Comparison of ENCODE assay signal across 12 cellular contexts in genomic region chr6:14079433-14079832, GRCh38. TPM values are rescaled to one million over a fixed set of nuclear protein-coding genes. Genes with fewer than 3 reads are reported as not detected.
DNase-seq lines count a peak whose midpoint lies in the region; ATAC-seq lines count a peak whose summit lies in the region.
"Had no signal": no experiment of that assay in that cellular context is flagged by ENCODE, and none has a peak within 500 bp of the region (broad histone marks: within the 10 kb centered on the region; RNA-seq: fewer than 3 reads in every experiment).

No MANE protein-coding gene starts in this region.

- H3K4me3 ChIP-seq in right cardiac atrium (ENCODE audit: low read length) = no peak overlapping the region
- H3K4me3 ChIP-seq: gastrocnemius medialis had no signal

- no peaks in the 10 kb centered on the region for H3K27me3 ChIP-seq in right cardiac atrium (ENCODE audit: control insufficient read depth, insufficient read depth)

- ATAC-seq in activated naive CD8-positive, alpha-beta T cell treated with anti-CD3 and anti-CD28 coated beads, Interleukin-2, amount 50 U/mL, for 24 hours = peak; percentile 71
- ATAC-seq in right cardiac atrium = peak; percentile 77 to 89
- peak; percentile 58 to 62 for ATAC-seq in stimulated activated naive B cell treated with anti-CD40 and anti-IgM and Interleukin-4, amounts not matched to agents 10 μg/mL and 1 μg/mL and 100 μg/mL, for 72 hours (replicated peaks)
- ATAC-seq in HG03025 (IDR thresholded peaks at IDR 0.05; ENCODE audit: low FRiP score, unreplicated experiment) = no peak
- ATAC-seq: gastrocnemius medialis, left colon had no signal

- DNase-seq in activated naive CD8-positive, alpha-beta T cell treated with anti-CD3 and anti-CD28 coated beads, Interleukin-2, amount 50 U/mL, for 24 hours = peak; percentile 33
- no peak for DNase-seq in activated naive CD8-positive, alpha-beta T cell treated with anti-CD3 and anti-CD28 coated beads for 36 hours
- DNase-seq in amniotic epithelial cell (ENCODE audit: low read depth) (peak; percentile 45), right cardiac atrium (peak; percentile 70 to 84 (median 75)), RPMI8226 (no peak), NCI-H146 (lab: John Stamatoyannopoulos, UW) (no peak)
- DNase-seq in stimulated activated naive B cell treated with anti-CD40 and anti-IgM and Interleukin-4, amounts not matched to agents 10 μg/mL and 1 μg/mL and 100 μg/mL, for 72 hours = no peak
- DNase-seq: activated gamma-delta T cell, gastrocnemius medialis, GF-D8, left colon had no signal

- peaks cover 3% of the 10 kb centered on the region for H3K27me3 Mint-ChIP-seq in activated naive CD8-positive, alpha-beta T cell treated with anti-CD3 and anti-CD28 coated beads, Interleukin-2, amount 50 U/mL, for 24 hours
- no peaks in the 10 kb centered on the region for H3K27me3 Mint-ChIP-seq in activated naive CD8-positive, alpha-beta T cell treated with anti-CD3 and anti-CD28 coated beads for 36 hours
- H3K27me3 Mint-ChIP-seq in stimulated activated naive B cell treated with anti-CD40 and anti-IgM and Interleukin-4, amounts not matched to agents 10 μg/mL and 1 μg/mL and 100 μg/mL, for 72 hours = no peaks in the 10 kb centered on the region

- intact Hi-C loops in right cardiac atrium (cut with DNase I) = no loop called here

- H3K9me3 ChIP-seq in right cardiac atrium (ENCODE audit: control insufficient read depth, low read length) = no peaks in the 10 kb centered on the region
- H3K9me3 ChIP-seq: gastrocnemius medialis had no signal

- 45% methylated on average over 5 of the region's 5 CpGs for WGBS in right cardiac atrium

- no peaks in the 10 kb centered on the region for H3K36me3 Mint-ChIP-seq in activated naive CD8-positive, alpha-beta T cell treated with anti-CD3 and anti-CD28 coated beads, Interleukin-2, amount 50 U/mL, for 24 hours (ENCODE audit: low read depth)
- H3K36me3 Mint-ChIP-seq in activated naive CD8-positive, alpha-beta T cell treated with anti-CD3 and anti-CD28 coated beads for 36 hours = no peaks in the 10 kb centered on the region
- no peaks in the 10 kb centered on the region for H3K36me3 Mint-ChIP-seq in stimulated activated naive B cell treated with anti-CD40 and anti-IgM and Interleukin-4, amounts not matched to agents 10 μg/mL and 1 μg/mL and 100 μg/mL, for 72 hours

- H3K4me1 ChIP-seq in right cardiac atrium (ENCODE audit: control insufficient read depth, insufficient read depth, low read length) = no peaks in the 10 kb centered on the region
- H3K4me1 ChIP-seq: gastrocnemius medialis had no signal

- H3K4me3 Mint-ChIP-seq in activated naive CD8-positive, alpha-beta T cell treated with anti-CD3 and anti-CD28 coated beads, Interleukin-2, amount 50 U/mL, for 24 hours = no peak overlapping the region
- H3K4me3 Mint-ChIP-seq in activated naive CD8-positive, alpha-beta T cell treated with anti-CD3 and anti-CD28 coated beads for 36 hours = no peak overlapping the region
- H3K4me3 Mint-ChIP-seq in stimulated activated naive B cell treated with anti-CD40 and anti-IgM and Interleukin-4, amounts not matched to agents 10 μg/mL and 1 μg/mL and 100 μg/mL, for 72 hours = no peak overlapping the region

- no peak overlapping the region for H3K27ac Mint-ChIP-seq in activated naive CD8-positive, alpha-beta T cell treated with anti-CD3 and anti-CD28 coated beads, Interleukin-2, amount 50 U/mL, for 24 hours
- H3K27ac Mint-ChIP-seq in activated naive CD8-positive, alpha-beta T cell treated with anti-CD3 and anti-CD28 coated beads for 36 hours = no peak overlapping the region
- peak overlapping the region; percentile 52 for H3K27ac Mint-ChIP-seq in stimulated activated naive B cell treated with anti-CD40 and anti-IgM and Interleukin-4, amounts not matched to agents 10 μg/mL and 1 μg/mL and 100 μg/mL, for 72 hours

- no peak overlapping the region for H3K27ac ChIP-seq in right cardiac atrium (ENCODE audit: low read length)
- H3K27ac ChIP-seq: gastrocnemius medialis had no signal

- peaks cover 46% of the 10 kb centered on the region for H3K4me1 Mint-ChIP-seq in activated naive CD8-positive, alpha-beta T cell treated with anti-CD3 and anti-CD28 coated beads, Interleukin-2, amount 50 U/mL, for 24 hours
- H3K4me1 Mint-ChIP-seq in activated naive CD8-positive, alpha-beta T cell treated with anti-CD3 and anti-CD28 coated beads for 36 hours = peaks cover 30% of the 10 kb centered on the region
- H3K4me1 Mint-ChIP-seq in stimulated activated naive B cell treated with anti-CD40 and anti-IgM and Interleukin-4, amounts not matched to agents 10 μg/mL and 1 μg/mL and 100 μg/mL, for 72 hours = peaks cover 47 to 85% of the 10 kb centered on the region in 2 donors

- H3K9me3 Mint-ChIP-seq in activated naive CD8-positive, alpha-beta T cell treated with anti-CD3 and anti-CD28 coated beads, Interleukin-2, amount 50 U/mL, for 24 hours = no peaks in the 10 kb centered on the region
- no peaks in the 10 kb centered on the region for H3K9me3 Mint-ChIP-seq in activated naive CD8-positive, alpha-beta T cell treated with anti-CD3 and anti-CD28 coated beads for 36 hours
- H3K9me3 Mint-ChIP-seq in stimulated activated naive B cell treated with anti-CD40 and anti-IgM and Interleukin-4, amounts not matched to agents 10 μg/mL and 1 μg/mL and 100 μg/mL, for 72 hours = no peaks in the 10 kb centered on the region

RNA-seq across cellular contexts. Expression of gene CD83, which starts 38.1 kb away (rescaled TPM):
- 10 to 100 TPM; 45.0 to 46.9 TPM for total RNA-seq in activated naive CD8-positive, alpha-beta T cell treated with anti-CD3 and anti-CD28 coated beads for 36 hours
- 1 to 10 TPM; 1.7 to 2.6 (median 2.2) TPM for total RNA-seq in right cardiac atrium
- 1.8 TPM for polyA plus RNA-seq in right cardiac atrium

Comparison
In these comparisons a context has a peak if more than half of its experiments do, and no peak if none do; other contexts are left out.
1. DNase-seq: peak in activated naive CD8-positive, alpha-beta T cell treated with anti-CD3 and anti-CD28 coated beads, Interleukin-2, amount 50 U/mL, for 24 hours (single experiment), amniotic epithelial cell (single experiment) and right cardiac atrium (3 of 3); none in activated naive CD8-positive, alpha-beta T cell treated with anti-CD3 and anti-CD28 coated beads for 36 hours (single experiment), stimulated activated naive B cell treated with anti-CD40 and anti-IgM and Interleukin-4, amounts not matched to agents 10 μg/mL and 1 μg/mL and 100 μg/mL, for 72 hours (single experiment), RPMI8226 (single experiment) and NCI-H146 (single experiment).
2. RNA of gene CD83, which starts 38.1 kb away (total RNA-seq): 45.0 to 46.9 TPM in activated naive CD8-positive, alpha-beta T cell treated with anti-CD3 and anti-CD28 coated beads for 36 hours; 1.7 to 2.6 TPM in right cardiac atrium; every median in the first group is over 10 times any median in the second.